22 cellular contexts compared by ENCODE assay signal in genomic region chr12:122908915-122909314, GRCh38.
"Had no signal": no experiment of that assay in that cellular context is flagged by ENCODE, and none has a peak within 500 bp of the region (broad histone marks: within the 10 kb centered on the region; RNA-seq: fewer than 3 reads in every experiment).

No MANE protein-coding gene starts in this region.

- FAIRE-seq: keratinocyte had no signal

- ATAC-seq: activated naive CD8-positive, alpha-beta T cell treated with anti-CD3 and anti-CD28 coated beads, Interleukin-2, amount 50 U/mL, for 24 hours; left lobe of liver; SK-N-SH treated with all-trans-retinoic acid at 6 μM for 48 hours; stimulated activated naive B cell treated with anti-CD40 and anti-IgM and Interleukin-4, amounts not matched to agents 10 μg/mL and 1 μg/mL and 100 μg/mL, for 72 hours; T-cell had no signal

- H3K36me3 ChIP-seq: breast epithelium, sigmoid colon, spleen, thyroid gland, uterus had no signal

- H3K27me3 ChIP-seq: breast epithelium, sigmoid colon, spleen, thyroid gland, uterus had no signal

- H3K4me3 ChIP-seq: breast epithelium, psoas muscle, sigmoid colon, spleen, thyroid gland, uterus had no signal

- H3K27ac ChIP-seq: sigmoid colon, thyroid gland, uterus had no signal

- H3K4me1 ChIP-seq: breast epithelium, sigmoid colon, uterus had no signal

- DNase-seq: activated B cell treated with CpG ODN at 0.5 μM for 24 hours; activated CD4-positive, alpha-beta memory T cell treated with anti-CD3 and anti-CD28 coated beads, Interleukin-2, amount 10 ng/mL, durations not matched to agents 7 days and 5 days; activated CD4-positive, alpha-beta T cell treated with anti-CD3 and anti-CD28 coated beads for 4 hours; activated naive CD4-positive, alpha-beta T cell treated with anti-CD3 and anti-CD28 coated beads, Interleukin-2, amount 10 ng/mL, durations not matched to agents 7 days and 5 days; activated naive CD8-positive, alpha-beta T cell treated with anti-CD3 and anti-CD28 coated beads, Interleukin-2, amount 50 U/mL, for 24 hours; activated T-cell treated with anti-CD3 and anti-CD28 coated beads, Interleukin-2, amount 50 U/mL, for 1 hour; aorta; foreskin melanocyte; mammary epithelial cell; naive B cell; psoas muscle; sigmoid colon; spleen; stimulated activated CD4-positive, alpha-beta T cell treated with anti-CD3 and anti-CD28 coated beads, Interleukin-4, amount 100 ng/mL, for 4 hours; stimulated activated naive B cell treated with anti-CD40 and anti-IgM and Interleukin-4, amounts not matched to agents 10 μg/mL and 1 μg/mL and 100 μg/mL, for 72 hours; T-cell; thyroid gland; uterus had no signal

- H3K9me3 ChIP-seq: breast epithelium, psoas muscle, sigmoid colon, spleen, thyroid gland, uterus had no signal
